Comparison of ENCODE assay signal across 1 cellular context in the genomic region with DNA sequence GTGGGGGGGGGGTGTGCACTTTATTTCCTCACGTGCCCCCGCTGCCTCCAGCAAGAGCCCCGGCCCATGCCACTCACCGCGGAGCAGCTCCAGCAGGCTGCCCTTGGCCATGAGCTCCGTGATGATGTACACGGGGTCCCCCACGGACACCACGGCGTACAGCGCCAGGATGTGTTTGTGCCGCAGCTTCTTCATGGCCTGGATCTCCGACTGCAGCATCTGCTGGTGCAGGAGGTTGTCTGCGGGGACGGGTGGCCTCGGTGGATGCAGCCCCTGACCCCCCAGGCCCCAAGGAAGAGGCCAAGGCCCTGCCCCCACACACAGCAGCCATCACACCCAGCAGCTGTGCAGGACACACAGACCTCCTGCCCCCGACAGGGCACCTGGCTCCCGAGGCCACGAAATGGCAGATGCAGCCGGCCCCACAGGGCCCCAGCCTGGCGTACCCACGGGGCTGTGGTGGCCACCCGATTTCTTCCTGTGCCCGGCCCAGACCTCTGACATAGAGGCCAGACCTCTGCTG.
TF ChIP-seq lines count a peak whose summit lies in the region.

No MANE protein-coding gene starts in this region.

TF ChIP-seq in SK-N-SH treated with all-trans-retinoic acid at 6 μM for 48 hours, 23 proteins besides CTCF, POLR2A, EP300 and RAD21 (continued from another document):
- TF ChIP-seq, protein P1, sequence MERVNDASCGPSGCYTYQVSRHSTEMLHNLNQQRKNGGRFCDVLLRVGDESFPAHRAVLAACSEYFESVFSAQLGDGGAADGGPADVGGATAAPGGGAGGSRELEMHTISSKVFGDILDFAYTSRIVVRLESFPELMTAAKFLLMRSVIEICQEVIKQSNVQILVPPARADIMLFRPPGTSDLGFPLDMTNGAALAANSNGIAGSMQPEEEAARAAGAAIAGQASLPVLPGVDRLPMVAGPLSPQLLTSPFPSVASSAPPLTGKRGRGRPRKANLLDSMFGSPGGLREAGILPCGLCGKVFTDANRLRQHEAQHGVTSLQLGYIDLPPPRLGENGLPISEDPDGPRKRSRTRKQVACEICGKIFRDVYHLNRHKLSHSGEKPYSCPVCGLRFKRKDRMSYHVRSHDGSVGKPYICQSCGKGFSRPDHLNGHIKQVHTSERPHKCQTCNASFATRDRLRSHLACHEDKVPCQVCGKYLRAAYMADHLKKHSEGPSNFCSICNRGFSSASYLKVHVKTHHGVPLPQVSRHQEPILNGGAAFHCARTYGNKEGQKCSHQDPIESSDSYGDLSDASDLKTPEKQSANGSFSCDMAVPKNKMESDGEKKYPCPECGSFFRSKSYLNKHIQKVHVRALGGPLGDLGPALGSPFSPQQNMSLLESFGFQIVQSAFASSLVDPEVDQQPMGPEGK (CRISPR knock-in tag; IDR thresholded peaks at IDR 0.05; ENCODE audit: borderline replicate concordance) = no peak
